In the genomic region with DNA sequence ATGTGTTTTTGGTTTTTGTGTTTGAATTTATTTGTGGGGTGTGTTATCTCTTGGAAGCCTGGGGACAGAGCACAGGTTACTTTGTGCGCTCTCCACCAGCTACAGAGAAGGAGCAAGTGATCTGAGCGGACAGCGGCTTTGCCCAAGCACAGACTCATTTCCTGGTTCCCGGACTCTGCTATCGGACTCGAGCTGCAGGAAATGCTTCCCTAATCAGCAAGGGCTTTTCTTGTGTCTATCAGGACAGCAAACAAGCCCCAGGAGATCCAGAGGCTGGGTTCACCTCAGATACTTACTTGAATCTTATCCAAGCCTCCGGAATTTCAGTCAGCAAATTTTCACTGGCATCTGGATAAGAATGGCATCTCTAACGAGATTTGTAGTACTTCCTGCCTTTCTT, we compare ENCODE assay signal across 8 cellular contexts. TPM values are rescaled to one million over a fixed set of nuclear protein-coding genes. Genes with fewer than 3 reads are reported as not detected.
DNase-seq lines count a peak whose midpoint lies in the region; ATAC-seq and TF ChIP-seq lines count a peak whose summit lies in the region.

No MANE protein-coding gene starts in this region.

- ATAC-seq in lower lobe of right lung (peak; percentile 72 to 76), GM18907 (IDR thresholded peaks at IDR 0.05; ENCODE audit: unreplicated experiment) (no peak)

- intact Hi-C loops in lower lobe of right lung (cut with DNase I): no loop called here

- H3K27me3 ChIP-seq in duodenal mucosa (ENCODE audit: control insufficient read depth in 1 of 2, insufficient read depth in 2 of 2, low read length in 2 of 2): no peaks in the 10 kb centered on the region
- no peaks in the 10 kb centered on the region for H3K27me3 ChIP-seq in lower lobe of right lung (ENCODE audit: low read depth)

- H3K27ac ChIP-seq in duodenal mucosa (ENCODE audit: low read depth, low read length) (no peak overlapping the region), lower lobe of right lung (no peak overlapping the region)

- H3K4me3 ChIP-seq in duodenal mucosa (ENCODE audit: low read depth in 1 of 2, low read length in 2 of 2) (peak overlapping the region; percentile 59 to 68), lower lobe of right lung (peak overlapping the region; percentile 29)

- no peak for TF ChIP-seq CTCF in lower lobe of right lung (IDR thresholded peaks at IDR 0.05)

- H3K9me3 ChIP-seq in duodenal mucosa (ENCODE audit: control insufficient read depth in 1 of 2, low read length in 2 of 2) (no peaks in the 10 kb centered on the region), lower lobe of right lung (no peaks in the 10 kb centered on the region)

- in situ Hi-C loops in ACHN (cut with HindIII; ENCODE audit: low pct_ligation_motif_present, low pct_unique_long_range_greater_than_20kb, low sequenced_read_pairs): no loop called here

- H3K36me3 ChIP-seq in duodenal mucosa (ENCODE audit: control insufficient read depth in 1 of 2, insufficient read depth in 2 of 2, low read length in 2 of 2): no peaks in the 10 kb centered on the region
- no peaks in the 10 kb centered on the region for H3K36me3 ChIP-seq in lower lobe of right lung

- H3K4me1 ChIP-seq in duodenal mucosa (ENCODE audit: control insufficient read depth in 1 of 2, insufficient read depth in 2 of 2, low read length in 2 of 2): no peaks in the 10 kb centered on the region
- H3K4me1 ChIP-seq in lower lobe of right lung: peaks cover 21% of the 10 kb centered on the region

- DNase-seq in ACHN (peak; percentile 9), M059J (ENCODE audit: low read depth) (peak; percentile 82), lower lobe of right lung (no peak), NCI-H2081 (lab: John Stamatoyannopoulos, UW) (no peak), NCI-H2171 treated with DMSO at 0.1 percent for 48 hours (lab: John Stamatoyannopoulos, UW) (no peak)
- no peak for DNase-seq in stimulated activated CD8-positive, alpha-beta memory T cell treated with anti-CD3 and anti-CD28 coated beads, Interleukin-4, amount 100 ng/mL, for 48 hours

- H3K9ac ChIP-seq in duodenal mucosa (ENCODE audit: low read depth in 1 of 2, low read length in 2 of 2): peak overlapping the region; percentile 25 to 51

RNA-seq across cellular contexts. Expression of a gene that starts 27.8 kb away (rescaled TPM):
- not detected in 2 replicates for total RNA-seq in M059J (2014; rRNA removed; shearing (Covaris generic))
- 529 TPM for total RNA-seq in lower lobe of right lung

Comparison
In these comparisons a context has a peak if more than half of its experiments do, and no peak if none do; other contexts are left out.
1. DNase-seq: peak in ACHN (single experiment) and M059J (single experiment); none in lower lobe of right lung (single experiment), stimulated activated CD8-positive, alpha-beta memory T cell treated with anti-CD3 and anti-CD28 coated beads, Interleukin-4, amount 100 ng/mL, for 48 hours (single experiment), NCI-H2081 (0 of 2) and NCI-H2171 treated with DMSO at 0.1 percent for 48 hours (single experiment).
2. RNA of a gene that starts 27.8 kb away (total RNA-seq): 529 TPM in lower lobe of right lung (single experiment); not detected in M059J; every median in the first group is over 100 times any median in the second.